In genomic region chr7:140170375-140170774, GRCh38 we compare ENCODE assay signal across 1 cellular context.
TF ChIP-seq lines count a peak whose summit lies in the region.

No MANE protein-coding gene starts in this region.

TF ChIP-seq in H1, 55 proteins besides CTCF, POLR2A, EP300 and RAD21:
- TF ChIP-seq KDM5A (IDR thresholded peaks at IDR 0.05; ENCODE audit: low read length) = no peak
- TF ChIP-seq HDAC2 (IDR thresholded peaks at IDR 0.05; ENCODE audit: borderline replicate concordance in 1 of 2, low read depth in 2 of 2, low read length in 2 of 2) = no peak
- TF ChIP-seq NANOG (IDR thresholded peaks at IDR 0.05; ENCODE audit: insufficient read depth, low read depth, low read length, poor library complexity, severe bottlenecking) = no peak
- no peak for TF ChIP-seq JUND (IDR thresholded peaks at IDR 0.05; ENCODE audit: low read length)
- no peak for TF ChIP-seq HDAC6 (IDR thresholded peaks at IDR 0.05; ENCODE audit: low read depth, low read length)
- no peak for TF ChIP-seq PHF8 (conservative IDR thresholded peaks at IDR 0.05; ENCODE audit: low read depth, low read length)
- TF ChIP-seq, protein P1, sequence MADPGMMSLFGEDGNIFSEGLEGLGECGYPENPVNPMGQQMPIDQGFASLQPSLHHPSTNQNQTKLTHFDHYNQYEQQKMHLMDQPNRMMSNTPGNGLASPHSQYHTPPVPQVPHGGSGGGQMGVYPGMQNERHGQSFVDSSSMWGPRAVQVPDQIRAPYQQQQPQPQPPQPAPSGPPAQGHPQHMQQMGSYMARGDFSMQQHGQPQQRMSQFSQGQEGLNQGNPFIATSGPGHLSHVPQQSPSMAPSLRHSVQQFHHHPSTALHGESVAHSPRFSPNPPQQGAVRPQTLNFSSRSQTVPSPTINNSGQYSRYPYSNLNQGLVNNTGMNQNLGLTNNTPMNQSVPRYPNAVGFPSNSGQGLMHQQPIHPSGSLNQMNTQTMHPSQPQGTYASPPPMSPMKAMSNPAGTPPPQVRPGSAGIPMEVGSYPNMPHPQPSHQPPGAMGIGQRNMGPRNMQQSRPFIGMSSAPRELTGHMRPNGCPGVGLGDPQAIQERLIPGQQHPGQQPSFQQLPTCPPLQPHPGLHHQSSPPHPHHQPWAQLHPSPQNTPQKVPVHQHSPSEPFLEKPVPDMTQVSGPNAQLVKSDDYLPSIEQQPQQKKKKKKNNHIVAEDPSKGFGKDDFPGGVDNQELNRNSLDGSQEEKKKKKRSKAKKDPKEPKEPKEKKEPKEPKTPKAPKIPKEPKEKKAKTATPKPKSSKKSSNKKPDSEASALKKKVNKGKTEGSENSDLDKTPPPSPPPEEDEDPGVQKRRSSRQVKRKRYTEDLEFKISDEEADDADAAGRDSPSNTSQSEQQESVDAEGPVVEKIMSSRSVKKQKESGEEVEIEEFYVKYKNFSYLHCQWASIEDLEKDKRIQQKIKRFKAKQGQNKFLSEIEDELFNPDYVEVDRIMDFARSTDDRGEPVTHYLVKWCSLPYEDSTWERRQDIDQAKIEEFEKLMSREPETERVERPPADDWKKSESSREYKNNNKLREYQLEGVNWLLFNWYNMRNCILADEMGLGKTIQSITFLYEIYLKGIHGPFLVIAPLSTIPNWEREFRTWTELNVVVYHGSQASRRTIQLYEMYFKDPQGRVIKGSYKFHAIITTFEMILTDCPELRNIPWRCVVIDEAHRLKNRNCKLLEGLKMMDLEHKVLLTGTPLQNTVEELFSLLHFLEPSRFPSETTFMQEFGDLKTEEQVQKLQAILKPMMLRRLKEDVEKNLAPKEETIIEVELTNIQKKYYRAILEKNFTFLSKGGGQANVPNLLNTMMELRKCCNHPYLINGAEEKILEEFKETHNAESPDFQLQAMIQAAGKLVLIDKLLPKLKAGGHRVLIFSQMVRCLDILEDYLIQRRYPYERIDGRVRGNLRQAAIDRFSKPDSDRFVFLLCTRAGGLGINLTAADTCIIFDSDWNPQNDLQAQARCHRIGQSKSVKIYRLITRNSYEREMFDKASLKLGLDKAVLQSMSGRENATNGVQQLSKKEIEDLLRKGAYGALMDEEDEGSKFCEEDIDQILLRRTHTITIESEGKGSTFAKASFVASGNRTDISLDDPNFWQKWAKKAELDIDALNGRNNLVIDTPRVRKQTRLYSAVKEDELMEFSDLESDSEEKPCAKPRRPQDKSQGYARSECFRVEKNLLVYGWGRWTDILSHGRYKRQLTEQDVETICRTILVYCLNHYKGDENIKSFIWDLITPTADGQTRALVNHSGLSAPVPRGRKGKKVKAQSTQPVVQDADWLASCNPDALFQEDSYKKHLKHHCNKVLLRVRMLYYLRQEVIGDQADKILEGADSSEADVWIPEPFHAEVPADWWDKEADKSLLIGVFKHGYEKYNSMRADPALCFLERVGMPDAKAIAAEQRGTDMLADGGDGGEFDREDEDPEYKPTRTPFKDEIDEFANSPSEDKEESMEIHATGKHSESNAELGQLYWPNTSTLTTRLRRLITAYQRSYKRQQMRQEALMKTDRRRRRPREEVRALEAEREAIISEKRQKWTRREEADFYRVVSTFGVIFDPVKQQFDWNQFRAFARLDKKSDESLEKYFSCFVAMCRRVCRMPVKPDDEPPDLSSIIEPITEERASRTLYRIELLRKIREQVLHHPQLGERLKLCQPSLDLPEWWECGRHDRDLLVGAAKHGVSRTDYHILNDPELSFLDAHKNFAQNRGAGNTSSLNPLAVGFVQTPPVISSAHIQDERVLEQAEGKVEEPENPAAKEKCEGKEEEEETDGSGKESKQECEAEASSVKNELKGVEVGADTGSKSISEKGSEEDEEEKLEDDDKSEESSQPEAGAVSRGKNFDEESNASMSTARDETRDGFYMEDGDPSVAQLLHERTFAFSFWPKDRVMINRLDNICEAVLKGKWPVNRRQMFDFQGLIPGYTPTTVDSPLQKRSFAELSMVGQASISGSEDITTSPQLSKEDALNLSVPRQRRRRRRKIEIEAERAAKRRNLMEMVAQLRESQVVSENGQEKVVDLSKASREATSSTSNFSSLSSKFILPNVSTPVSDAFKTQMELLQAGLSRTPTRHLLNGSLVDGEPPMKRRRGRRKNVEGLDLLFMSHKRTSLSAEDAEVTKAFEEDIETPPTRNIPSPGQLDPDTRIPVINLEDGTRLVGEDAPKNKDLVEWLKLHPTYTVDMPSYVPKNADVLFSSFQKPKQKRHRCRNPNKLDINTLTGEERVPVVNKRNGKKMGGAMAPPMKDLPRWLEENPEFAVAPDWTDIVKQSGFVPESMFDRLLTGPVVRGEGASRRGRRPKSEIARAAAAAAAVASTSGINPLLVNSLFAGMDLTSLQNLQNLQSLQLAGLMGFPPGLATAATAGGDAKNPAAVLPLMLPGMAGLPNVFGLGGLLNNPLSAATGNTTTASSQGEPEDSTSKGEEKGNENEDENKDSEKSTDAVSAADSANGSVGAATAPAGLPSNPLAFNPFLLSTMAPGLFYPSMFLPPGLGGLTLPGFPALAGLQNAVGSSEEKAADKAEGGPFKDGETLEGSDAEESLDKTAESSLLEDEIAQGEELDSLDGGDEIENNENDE (IDR thresholded peaks at IDR 0.05; ENCODE audit: insufficient replicate concordance, low read length) = no peak
- no peak for TF ChIP-seq BRCA1 (IDR thresholded peaks at IDR 0.05; ENCODE audit: low read depth, low read length)
- no peak for TF ChIP-seq ZNF274 (IDR thresholded peaks at IDR 0.05; ENCODE audit: borderline replicate concordance, extremely low read depth, low read length)
- no peak for TF ChIP-seq RBBP5 (IDR thresholded peaks at IDR 0.05; ENCODE audit: borderline replicate concordance, low read depth, low read length)
- TF ChIP-seq CTBP2 (IDR thresholded peaks at IDR 0.05; ENCODE audit: borderline replicate concordance, insufficient read depth, insufficient read length, low read length) = no peak
- TF ChIP-seq SP4 (IDR thresholded peaks at IDR 0.05; ENCODE audit: low read length) = no peak
- no peak for TF ChIP-seq MAFK (IDR thresholded peaks at IDR 0.05; ENCODE audit: low read depth, low read length)
- TF ChIP-seq E2F6 (IDR thresholded peaks at IDR 0.05) = no peak
- no peak for TF ChIP-seq EZH2 (IDR thresholded peaks at IDR 0.05; ENCODE audit: low read depth, low read length, severe bottlenecking)
